8 cellular contexts compared by ENCODE assay signal in the genomic region with DNA sequence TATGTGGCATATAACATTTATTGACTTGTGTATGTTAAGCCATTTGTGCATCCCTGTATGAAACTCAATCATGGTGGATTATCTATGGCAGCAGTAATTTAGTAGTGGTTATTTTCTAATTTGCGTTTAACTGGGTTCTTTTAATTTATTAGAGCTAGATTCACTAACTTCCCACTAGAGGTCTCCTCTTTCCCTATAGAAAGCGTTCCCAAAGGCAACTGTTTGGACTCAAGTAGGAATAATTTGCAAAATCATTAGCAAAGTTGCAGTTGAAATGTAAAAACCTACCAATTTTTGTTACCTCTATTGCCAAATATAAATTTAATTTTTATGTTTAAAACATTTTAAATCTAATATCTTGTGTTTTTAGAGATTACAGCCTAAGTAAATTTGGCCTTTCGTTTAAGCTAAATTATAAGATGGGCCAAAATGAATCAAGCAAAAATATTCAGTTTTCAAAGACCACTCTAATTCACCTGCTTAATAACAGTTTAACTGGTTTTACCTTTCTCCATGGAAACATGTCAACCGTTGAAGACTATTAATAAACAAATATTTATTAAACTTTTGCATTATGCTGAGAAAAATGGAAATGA. TPM values are rescaled to one million over a fixed set of nuclear protein-coding genes. Genes with fewer than 3 reads are reported as not detected.
A peak's percentile ranks its signal among the peaks of the same experiment; 100 is the strongest.
DNase-seq lines count a peak whose midpoint lies in the region; TF ChIP-seq lines count a peak whose summit lies in the region.

No MANE protein-coding gene starts in this region.

- TF ChIP-seq CTCF in NB4 (IDR thresholded peaks at IDR 0.05; ENCODE audit: low read depth, low read length) (peak; percentile 36), breast epithelium (IDR thresholded peaks at IDR 0.05) (peak; percentile 47 to 53 (median 52))

- H3K36me3 ChIP-seq in breast epithelium: no peaks in the 10 kb centered on the region

- no peaks in the 10 kb centered on the region for H3K27me3 ChIP-seq in breast epithelium

- intact Hi-C loops in breast epithelium (cut with DNase I; ENCODE audit: low total_unique reads): no loop called here

- no peak overlapping the region for H3K27ac ChIP-seq in breast epithelium

- no peaks in the 10 kb centered on the region for H3K9me3 ChIP-seq in breast epithelium

- H3K4me1 ChIP-seq in breast epithelium: peaks cover under 1 to 8% of the 10 kb centered on the region in 2 donors

- H3K4me3 ChIP-seq in NB4 (ENCODE audit: low read depth, low read length) (no peak overlapping the region), breast epithelium (no peak overlapping the region)

- DNase-seq in DMS114 treated with DMSO at 0.1 percent for 48 hours (lab: John Stamatoyannopoulos, UW; ENCODE audit: unreplicated experiment) (peak; percentile 27), NB4 (ENCODE audit: low read depth) (peak; percentile 28), breast epithelium (ENCODE audit: low spot score in 2 of 2) (no peak), myocyte (ENCODE audit: low read depth) (peak; percentile 37), SKM-1 (lab: John Stamatoyannopoulos, UW; ENCODE audit: unreplicated experiment) (no peak), islet precursor cell (no peak)
- no peak for DNase-seq in effector CD4-positive, alpha-beta T cell
- no peak for DNase-seq in activated CD8-positive, alpha-beta memory T cell treated with anti-CD3 and anti-CD28 coated beads, Interleukin-2, amount 50 U/mL, for 4 hours

- TF ChIP-seq POLR2A in NB4 (IDR thresholded peaks at IDR 0.05; ENCODE audit: extremely low read depth, insufficient read length): no peak
- no peak for TF ChIP-seq POLR2A in breast epithelium (IDR thresholded peaks at IDR 0.05)

RNA-seq across cellular contexts. Expression of a gene that starts 6.0 kb away (rescaled TPM):
- total RNA-seq in breast epithelium: 10 to 100 TPM; 19.7 to 30.7 (median 20.3) TPM
- total RNA-seq in myocyte: 13.3 and 19.3 TPM in 2 replicates
- 13.3 TPM for polyA plus RNA-seq in myocyte (2012)

RNA-seq across cellular contexts. Expression of a gene that starts 6.1 kb away (rescaled TPM):
- total RNA-seq in breast epithelium (1 to 10 TPM; 3.8 to 6.9 (median 6.3) TPM), myocyte (7.1 and 8.2 TPM in 2 replicates)
- polyA plus RNA-seq in myocyte (2012): 3.3 TPM

Comparison
In these comparisons a context has a peak if more than half of its experiments do, and no peak if none do; other contexts are left out.
1. DNase-seq: peak in DMS114 treated with DMSO at 0.1 percent for 48 hours (single experiment), NB4 (single experiment) and myocyte (single experiment); none in breast epithelium (0 of 2), SKM-1 (single experiment), islet precursor cell (single experiment), effector CD4-positive, alpha-beta T cell (single experiment) and activated CD8-positive, alpha-beta memory T cell treated with anti-CD3 and anti-CD28 coated beads, Interleukin-2, amount 50 U/mL, for 4 hours (single experiment).